ENCODE assay signal across 1 cellular context in genomic region chr17:78431692-78431958, GRCh38.
TF ChIP-seq lines count a peak whose summit lies in the region.

No MANE protein-coding gene starts in this region.

TF ChIP-seq in H1, 55 proteins besides CTCF, POLR2A, EP300 and RAD21:
- TF ChIP-seq YY1 (IDR thresholded peaks at IDR 0.05; ENCODE audit: low read depth, low read length) (no peak), SIX5 (IDR thresholded peaks at IDR 0.05; ENCODE audit: low read depth, low read length) (no peak), CBX5 (IDR thresholded peaks at IDR 0.05; ENCODE audit: low read depth, low read length) (no peak), SAP30 (IDR thresholded peaks at IDR 0.05; ENCODE audit: insufficient read depth, insufficient replicate concordance, low read length) (no peak), EZH2 (IDR thresholded peaks at IDR 0.05; ENCODE audit: low read depth, low read length, severe bottlenecking) (no peak), SP1 (IDR thresholded peaks at IDR 0.05; ENCODE audit: low read depth, low read length) (no peak), KDM5A (IDR thresholded peaks at IDR 0.05; ENCODE audit: low read length) (no peak), SUZ12 (IDR thresholded peaks at IDR 0.05; ENCODE audit: low read length) (no peak), TAF7 (optimal IDR thresholded peaks at IDR 0.05; ENCODE audit: borderline replicate concordance, low read depth, low read length) (no peak), TAF1 (IDR thresholded peaks at IDR 0.05; ENCODE audit: low read depth, low read length) (no peak), POLR2AphosphoS5 (IDR thresholded peaks at IDR 0.05; ENCODE audit: low read depth, low read length) (no peak), TCF12 (IDR thresholded peaks at IDR 0.05; ENCODE audit: low read depth, low read length) (no peak), RNF2 (IDR thresholded peaks at IDR 0.05; ENCODE audit: borderline replicate concordance, low read depth, low read length, missing control alignments, poor library complexity, severe bottlenecking) (no peak), BACH1 (IDR thresholded peaks at IDR 0.05; ENCODE audit: low read length) (no peak), NRF1 (IDR thresholded peaks at IDR 0.05; ENCODE audit: low read depth, low read length) (no peak), ASH2L (IDR thresholded peaks at IDR 0.05; ENCODE audit: low read length) (no peak)
- TF ChIP-seq, protein P1, sequence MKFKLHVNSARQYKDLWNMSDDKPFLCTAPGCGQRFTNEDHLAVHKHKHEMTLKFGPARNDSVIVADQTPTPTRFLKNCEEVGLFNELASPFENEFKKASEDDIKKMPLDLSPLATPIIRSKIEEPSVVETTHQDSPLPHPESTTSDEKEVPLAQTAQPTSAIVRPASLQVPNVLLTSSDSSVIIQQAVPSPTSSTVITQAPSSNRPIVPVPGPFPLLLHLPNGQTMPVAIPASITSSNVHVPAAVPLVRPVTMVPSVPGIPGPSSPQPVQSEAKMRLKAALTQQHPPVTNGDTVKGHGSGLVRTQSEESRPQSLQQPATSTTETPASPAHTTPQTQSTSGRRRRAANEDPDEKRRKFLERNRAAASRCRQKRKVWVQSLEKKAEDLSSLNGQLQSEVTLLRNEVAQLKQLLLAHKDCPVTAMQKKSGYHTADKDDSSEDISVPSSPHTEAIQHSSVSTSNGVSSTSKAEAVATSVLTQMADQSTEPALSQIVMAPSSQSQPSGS (IDR thresholded peaks at IDR 0.05; ENCODE audit: low read length): no peak
- TF ChIP-seq, protein P2, sequence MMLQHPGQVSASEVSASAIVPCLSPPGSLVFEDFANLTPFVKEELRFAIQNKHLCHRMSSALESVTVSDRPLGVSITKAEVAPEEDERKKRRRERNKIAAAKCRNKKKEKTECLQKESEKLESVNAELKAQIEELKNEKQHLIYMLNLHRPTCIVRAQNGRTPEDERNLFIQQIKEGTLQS (IDR thresholded peaks at IDR 0.05; ENCODE audit: insufficient read depth, low read depth, low read length): no peak
- TF ChIP-seq, protein P3, sequence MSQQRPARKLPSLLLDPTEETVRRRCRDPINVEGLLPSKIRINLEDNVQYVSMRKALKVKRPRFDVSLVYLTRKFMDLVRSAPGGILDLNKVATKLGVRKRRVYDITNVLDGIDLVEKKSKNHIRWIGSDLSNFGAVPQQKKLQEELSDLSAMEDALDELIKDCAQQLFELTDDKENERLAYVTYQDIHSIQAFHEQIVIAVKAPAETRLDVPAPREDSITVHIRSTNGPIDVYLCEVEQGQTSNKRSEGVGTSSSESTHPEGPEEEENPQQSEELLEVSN (IDR thresholded peaks at IDR 0.05): no peak
